9 cellular contexts compared by ENCODE assay signal in the genomic region with DNA sequence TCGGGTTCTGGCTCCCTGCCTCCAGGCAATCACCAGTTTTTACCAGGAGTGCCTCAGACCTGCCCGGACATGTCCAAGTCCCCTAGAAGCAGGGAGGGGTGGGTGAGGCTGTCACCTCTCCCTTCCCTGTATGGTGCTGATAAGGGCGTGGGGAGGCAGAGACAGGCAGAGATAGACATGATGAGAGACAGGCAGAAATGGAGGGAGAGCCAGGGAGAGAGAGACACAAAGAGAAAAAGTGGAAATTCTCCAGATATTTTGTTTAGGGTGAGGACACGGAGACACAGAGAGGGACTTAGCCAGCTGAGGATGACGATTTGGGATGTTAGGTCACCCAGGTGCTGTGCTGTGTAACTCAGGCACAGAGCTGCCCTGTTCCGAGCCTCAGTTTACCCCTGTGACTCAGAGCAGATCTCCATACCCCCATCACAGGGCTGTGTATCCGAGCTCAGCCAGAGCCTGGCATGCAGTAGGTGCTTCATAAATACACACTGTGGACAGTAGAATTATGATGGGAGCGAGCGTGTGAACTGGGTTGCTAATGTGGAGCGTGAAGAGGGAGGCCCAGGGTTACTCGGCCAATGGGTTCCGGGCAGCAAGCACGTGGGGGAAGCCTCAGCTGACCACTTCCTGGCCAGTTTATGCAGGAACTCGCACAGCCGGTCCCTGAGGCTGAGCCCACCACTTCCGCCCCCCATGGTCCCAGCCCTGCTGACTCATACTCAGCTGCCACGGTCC. TPM values are rescaled to one million over a fixed set of nuclear protein-coding genes. Genes with fewer than 3 reads are reported as not detected.
DNase-seq lines count a peak whose midpoint lies in the region; ATAC-seq and TF ChIP-seq lines count a peak whose summit lies in the region.
"Had no signal": no experiment of that assay in that cellular context is flagged by ENCODE, and none has a peak within 500 bp of the region (broad histone marks: within the 10 kb centered on the region; RNA-seq: fewer than 3 reads in every experiment).

No MANE protein-coding gene starts in this region.

- TF ChIP-seq CTCF in fibroblast of villous mesenchyme (IDR thresholded peaks at IDR 0.05; ENCODE audit: insufficient read depth, low read depth, low read length) (no peak), neural crest cell (conservative IDR thresholded peaks at IDR 0.05) (no peak), testis (IDR thresholded peaks at IDR 0.05) (no peak)

- H3K4me1 ChIP-seq in testis = peaks cover 18% of the 10 kb centered on the region

- WGBS in testis, 2 donors = 42 to 44% methylated on average over 8 to 17 of the region's 17 CpGs

- no peaks in the 10 kb centered on the region for H3K36me3 ChIP-seq in testis (ENCODE audit: low read depth, missing control alignments)

- H3K27me3 Mint-ChIP-seq in activated T-cell treated with anti-CD3 and anti-CD28 coated beads, Interleukin-2, amount 50 U/mL, for 4 hours (ENCODE audit: low read depth) = peaks cover 2% of the 10 kb centered on the region
- no peaks in the 10 kb centered on the region for H3K27me3 Mint-ChIP-seq in neural crest cell (ENCODE audit: low read depth)

- H3K27ac Mint-ChIP-seq in neural crest cell (ENCODE audit: unreplicated experiment) = peak overlapping the region; percentile 88

- H3K4me3 Mint-ChIP-seq in activated T-cell treated with anti-CD3 and anti-CD28 coated beads, Interleukin-2, amount 50 U/mL, for 4 hours = no peak overlapping the region
- peak overlapping the region; percentile 53 for H3K4me3 Mint-ChIP-seq in neural crest cell

- intact Hi-C loops in testis (cut with DNase I; ENCODE audit: low total_unique reads) = no loop called here

- H3K27ac ChIP-seq in testis = peak overlapping the region; percentile 60 to 89

- H3K9me3 ChIP-seq in testis = no peaks in the 10 kb centered on the region

- ATAC-seq in GM18870 (IDR thresholded peaks at IDR 0.05; ENCODE audit: unreplicated experiment) (peak; percentile 58), HG03108 (IDR thresholded peaks at IDR 0.05; ENCODE audit: unreplicated experiment) (peak; percentile 92)
- ATAC-seq in activated T-cell treated with anti-CD3 and anti-CD28 coated beads, Interleukin-2, amount 50 U/mL, for 4 hours = peak; percentile 66 to 87

- H3K4me1 Mint-ChIP-seq in activated T-cell treated with anti-CD3 and anti-CD28 coated beads, Interleukin-2, amount 50 U/mL, for 4 hours (ENCODE audit: low read depth) = peaks cover 10% of the 10 kb centered on the region
- peaks cover 15% of the 10 kb centered on the region for H3K4me1 Mint-ChIP-seq in neural crest cell

- no peaks in the 10 kb centered on the region for H3K27me3 ChIP-seq in testis

- TF ChIP-seq POLR2A in testis (IDR thresholded peaks at IDR 0.05) = no peak

- H3K36me3 Mint-ChIP-seq in activated T-cell treated with anti-CD3 and anti-CD28 coated beads, Interleukin-2, amount 50 U/mL, for 4 hours (ENCODE audit: insufficient read depth) = no peaks in the 10 kb centered on the region
- no peaks in the 10 kb centered on the region for H3K36me3 Mint-ChIP-seq in neural crest cell (ENCODE audit: low read depth)

- DNase-seq in AML-193 (lab: John Stamatoyannopoulos, UW) (peak; percentile 85 to 86), NCI-H774 (lab: John Stamatoyannopoulos, UW) (peak; percentile 19), fibroblast of villous mesenchyme (ENCODE audit: low read depth) (peak; percentile 99), neural crest cell (ENCODE audit: low read depth, low spot score) (peak; percentile 64), testis (peak; percentile 89)
- DNase-seq in activated T-cell treated with anti-CD3 and anti-CD28 coated beads, Interleukin-2, amount 50 U/mL, for 4 hours = no peak

- H3K9me3 Mint-ChIP-seq in activated T-cell treated with anti-CD3 and anti-CD28 coated beads, Interleukin-2, amount 50 U/mL, for 4 hours = no peaks in the 10 kb centered on the region
- no peaks in the 10 kb centered on the region for H3K9me3 Mint-ChIP-seq in neural crest cell

- H3K4me3 ChIP-seq in fibroblast of villous mesenchyme (ENCODE audit: low read depth, low read length) (no peak overlapping the region), testis (no peak overlapping the region)

RNA-seq across cellular contexts. Expression of gene GDF15, which starts 11.9 kb away (rescaled TPM):
- total RNA-seq in activated T-cell treated with anti-CD3 and anti-CD28 coated beads, Interleukin-2, amount 50 U/mL, for 4 hours = under 1 TPM; 0.53 to 0.71 (median 0.56) TPM
- total RNA-seq in fibroblast of villous mesenchyme (28.9 and 49.9 TPM in 2 replicates), neural crest cell (1.2 TPM in 2 replicates), testis (1 to 10 TPM in 1 of 2 donors, under 1 TPM in 1; 0.93 to 2.5 TPM)
- 1.0 TPM for polyA plus RNA-seq in testis (ENCODE audit: insufficient read depth, low read depth, low replicate concordance)

RNA-seq across cellular contexts. Expression of gene LRRC25, which starts 23.4 kb away (rescaled TPM):
- total RNA-seq in activated T-cell treated with anti-CD3 and anti-CD28 coated beads, Interleukin-2, amount 50 U/mL, for 4 hours = not detected
- total RNA-seq in fibroblast of villous mesenchyme = under 0.01 TPM in 1 of 2 replicates, not detected in the other
- not detected in 2 replicates for total RNA-seq in neural crest cell
- 1 to 10 TPM; 1.6 to 4.0 TPM for total RNA-seq in testis
- 3.4 TPM for polyA plus RNA-seq in testis (ENCODE audit: insufficient read depth, low read depth, low replicate concordance)
- total RNA-seq: T-helper 1 cell treated with Interleukin-12 subunit alpha and Interleukin-12 subunit beta and Interleukin-4 antibody, amounts not matched to agents 30 ng/mL and 1 ng/mL, for 36 hours had no signal

RNA-seq across cellular contexts. Expression of gene PGPEP1, which starts 33.7 kb away (rescaled TPM):
- total RNA-seq in activated T-cell treated with anti-CD3 and anti-CD28 coated beads, Interleukin-2, amount 50 U/mL, for 4 hours = 10 to 100 TPM; 12.8 to 14.7 (median 13.0) TPM
- total RNA-seq in fibroblast of villous mesenchyme = 24.8 and 29.8 TPM in 2 replicates
- 5.2 and 8.3 TPM in 2 replicates for total RNA-seq in neural crest cell
- 10 to 100 TPM; 12.4 to 16.2 TPM for total RNA-seq in testis
- 10.8 TPM for polyA plus RNA-seq in testis (ENCODE audit: insufficient read depth, low read depth, low replicate concordance)

RNA-seq across cellular contexts. Expression of gene SSBP4, which starts 45.1 kb away (rescaled TPM):
- 100 to 1,000 TPM; 119 to 155 (median 135) TPM for total RNA-seq in activated T-cell treated with anti-CD3 and anti-CD28 coated beads, Interleukin-2, amount 50 U/mL, for 4 hours
- total RNA-seq in fibroblast of villous mesenchyme (56.1 and 73.4 TPM in 2 replicates), neural crest cell (68.0 and 71.8 TPM in 2 replicates), testis (100 to 1,000 TPM in 1 of 2 donors, 10 to 100 TPM in 1; 90.3 to 118 TPM)
- polyA plus RNA-seq in testis (ENCODE audit: insufficient read depth, low read depth, low replicate concordance) = 80.5 TPM

RNA-seq across cellular contexts. Expression of gene LSM4, which starts 51.2 kb away (rescaled TPM):
- 100 to 1,000 TPM; 209 to 254 (median 230) TPM for total RNA-seq in activated T-cell treated with anti-CD3 and anti-CD28 coated beads, Interleukin-2, amount 50 U/mL, for 4 hours
- total RNA-seq in fibroblast of villous mesenchyme = 131 and 143 TPM in 2 replicates
- total RNA-seq in neural crest cell = 283 and 292 TPM in 2 replicates
- total RNA-seq in testis = 100 to 1,000 TPM; 212 to 241 TPM
- polyA plus RNA-seq in testis (ENCODE audit: insufficient read depth, low read depth, low replicate concordance) = 196 TPM
